11 cellular contexts compared by ENCODE assay signal in genomic region chr6:27812805-27813626, GRCh38.
DNase-seq lines count a peak whose midpoint lies in the region; ATAC-seq and TF ChIP-seq lines count a peak whose summit lies in the region.
"Had no signal": no experiment of that assay in that cellular context is flagged by ENCODE, and none has a peak within 500 bp of the region (broad histone marks: within the 10 kb centered on the region; RNA-seq: fewer than 3 reads in every experiment).

No MANE protein-coding gene starts in this region.

- ATAC-seq in HG03025 (IDR thresholded peaks at IDR 0.05; ENCODE audit: low FRiP score, unreplicated experiment), result no peak
- ATAC-seq: pancreas had no signal

- H3K4me1 Mint-ChIP-seq in activated CD4-positive, alpha-beta memory T cell treated with anti-CD3 and anti-CD28 coated beads for 36 hours (ENCODE audit: low read depth), result peaks cover 52% of the 10 kb centered on the region
- peaks cover 80% of the 10 kb centered on the region for H3K4me1 Mint-ChIP-seq in nephron progenitor cell

- DNase-seq in SKM-1 (lab: John Stamatoyannopoulos, UW; ENCODE audit: unreplicated experiment) (peak; percentile 33), SKM-1 treated with dmso at 0.1 percent for 144 hours (lab: John Stamatoyannopoulos, UW; ENCODE audit: unreplicated experiment) (no peak), nephron progenitor cell (no peak), NCI-H2171 treated with DMSO at 0.1 percent for 48 hours (lab: John Stamatoyannopoulos, UW) (no peak), SHP77 treated with DMSO at 0.1 percent for 48 hours (lab: John Stamatoyannopoulos, UW) (no peak)
- no peak for DNase-seq in activated CD4-positive, alpha-beta memory T cell treated with anti-CD3 and anti-CD28 coated beads for 36 hours
- DNase-seq: adrenal gland, kidney, pancreas had no signal

- peak overlapping the region; percentile 91 for H3K4me2 ChIP-seq in Loucy (ENCODE audit: low read depth, low read length, poor library complexity, severe bottlenecking)

- H3K9me2 ChIP-seq in Loucy (replicated peaks; ENCODE audit: low read depth, low read length), result no peaks in the 10 kb centered on the region

- no peaks in the 10 kb centered on the region for H4K20me1 ChIP-seq in Loucy (ENCODE audit: insufficient read depth, low read length, poor library complexity, severe bottlenecking)

- peaks cover 56% of the 10 kb centered on the region for H3K4me1 ChIP-seq in Loucy (ENCODE audit: insufficient read depth, low read length, poor library complexity, severe bottlenecking)
- H3K4me1 ChIP-seq: pancreas had no signal

- H3F3A ChIP-seq in Loucy (ENCODE audit: low read depth), result peaks cover 21% of the 10 kb centered on the region

- TF ChIP-seq CTCF in Loucy (conservative IDR thresholded peaks at IDR 0.05; ENCODE audit: low read length) (no peak), nephron progenitor cell (IDR thresholded peaks at IDR 0.05) (no peak)

- H3K36me3 Mint-ChIP-seq in activated CD4-positive, alpha-beta memory T cell treated with anti-CD3 and anti-CD28 coated beads for 36 hours, result peaks cover 25% of the 10 kb centered on the region
- H3K36me3 Mint-ChIP-seq in nephron progenitor cell (ENCODE audit: low read depth), result no peaks in the 10 kb centered on the region

- H3K27me3 ChIP-seq in Loucy (ENCODE audit: insufficient read depth, low read length, poor library complexity, severe bottlenecking), result no peaks in the 10 kb centered on the region
- H3K27me3 ChIP-seq: adrenal gland had no signal

- no peak overlapping the region for H2AFZ ChIP-seq in Loucy (ENCODE audit: low read length)

- CTCF ChIA-PET in activated CD4-positive, alpha-beta memory T cell treated with anti-CD3 and anti-CD28 coated beads for 36 hours (lab: Charles Lee), result interaction anchor here (0.5 to 0.9 kb wide), 2 partner anchors 666 to 1711 kb away, joined by 3 to 4 read pairs; a partner anchor contains a TSS

- H3K36me3 ChIP-seq in Loucy (ENCODE audit: insufficient read depth, low read length), result no peaks in the 10 kb centered on the region
- H3K36me3 ChIP-seq: adrenal gland, pancreas had no signal

- no peaks in the 10 kb centered on the region for H3K9me3 ChIP-seq in Loucy (ENCODE audit: insufficient read depth, low read depth, low read length)
- H3K9me3 ChIP-seq: adrenal gland, pancreas had no signal

- H3K27me3 Mint-ChIP-seq in activated CD4-positive, alpha-beta memory T cell treated with anti-CD3 and anti-CD28 coated beads for 36 hours, result peaks cover 4% of the 10 kb centered on the region
- peaks cover 8% of the 10 kb centered on the region for H3K27me3 Mint-ChIP-seq in nephron progenitor cell (ENCODE audit: low read depth, poor library complexity)

- intact Hi-C loops in activated CD4-positive, alpha-beta memory T cell treated with anti-CD3 and anti-CD28 coated beads for 36 hours (cut with micrococcal nuclease), result loop anchor here (5.0 to 10.0 kb wide), 4 partner anchors 336 to 1781 kb away; a partner anchor contains a TSS

- POLR2A ChIA-PET in activated CD4-positive, alpha-beta memory T cell treated with anti-CD3 and anti-CD28 coated beads for 36 hours (lab: Charles Lee), result interaction anchor here (0.9 to 9.4 kb wide), 10 partner anchors 10 to 680 kb away, joined by 3 to 224 read pairs (median 20); a partner anchor contains a TSS

- peak overlapping the region; percentile 47 for H3K4me3 Mint-ChIP-seq in activated CD4-positive, alpha-beta memory T cell treated with anti-CD3 and anti-CD28 coated beads for 36 hours
- peak overlapping the region; percentile 92 for H3K4me3 Mint-ChIP-seq in nephron progenitor cell

- H3K9ac ChIP-seq in Loucy (ENCODE audit: low read depth, low read length, poor library complexity, severe bottlenecking), result peak overlapping the region; percentile 92

- peaks cover 13% of the 10 kb centered on the region; the same call in 1 of the 2 replicates for H3K79me2 ChIP-seq in Loucy (ENCODE audit: insufficient read depth, low read length)

- H3K9me3 Mint-ChIP-seq in activated CD4-positive, alpha-beta memory T cell treated with anti-CD3 and anti-CD28 coated beads for 36 hours, result no peaks in the 10 kb centered on the region
- H3K9me3 Mint-ChIP-seq in nephron progenitor cell, result peaks cover 4% of the 10 kb centered on the region

- peak overlapping the region; percentile 96 for H3K27ac Mint-ChIP-seq in activated CD4-positive, alpha-beta memory T cell treated with anti-CD3 and anti-CD28 coated beads for 36 hours
- H3K27ac Mint-ChIP-seq in nephron progenitor cell, result peak overlapping the region; percentile 77

- H3K4me3 ChIP-seq in Loucy (ENCODE audit: low read length, poor library complexity, severe bottlenecking), result peak overlapping the region; percentile 76
- H3K4me3 ChIP-seq: adrenal gland, pancreas had no signal
